In the genomic region with DNA sequence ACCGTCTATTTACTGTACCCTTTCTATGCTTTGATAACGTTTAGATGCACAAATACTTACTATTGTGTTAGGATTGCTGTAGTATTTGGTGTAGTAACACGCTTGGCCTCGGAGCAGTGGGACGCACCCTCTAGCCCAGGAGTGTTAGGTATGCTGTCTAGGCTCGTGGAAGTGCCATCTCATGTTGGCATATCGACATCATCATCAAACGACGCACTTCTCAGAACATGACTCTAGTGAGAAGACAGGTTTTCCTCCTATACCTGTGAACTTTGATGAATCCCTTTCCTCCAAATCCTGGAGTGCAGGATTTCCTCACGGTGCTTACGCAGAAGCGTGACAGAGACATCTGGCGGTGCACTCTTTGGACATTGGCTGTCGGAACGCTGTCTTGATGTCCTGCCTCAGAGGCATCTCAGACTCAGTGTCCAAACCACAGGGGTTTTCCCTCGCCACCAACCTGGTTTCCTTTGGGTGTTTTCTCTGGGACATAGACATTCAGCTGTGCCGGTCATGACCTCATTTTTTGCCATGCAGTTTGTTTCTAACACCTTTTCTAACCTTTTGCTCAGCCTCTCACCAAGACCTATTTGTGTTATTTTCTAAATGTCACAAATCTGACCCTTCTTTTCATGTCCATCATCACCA, we compare ENCODE assay signal across 16 cellular contexts. TPM values are rescaled to one million over a fixed set of nuclear protein-coding genes. Genes with fewer than 3 reads are reported as not detected.
DNase-seq lines count a peak whose midpoint lies in the region; ATAC-seq, FAIRE-seq and TF ChIP-seq lines count a peak whose summit lies in the region.
"Had no signal": no experiment of that assay in that cellular context is flagged by ENCODE, and none has a peak within 500 bp of the region (broad histone marks: within the 10 kb centered on the region; RNA-seq: fewer than 3 reads in every experiment).

No MANE protein-coding gene starts in this region.

- no peak overlapping the region for H3K4me3 ChIP-seq in K562
- H3K4me3 ChIP-seq: PC-9 had no signal

- H3K27ac ChIP-seq in K562 (ENCODE audit: extremely low read depth, low read depth, low read length): no peak overlapping the region
- H3K27ac ChIP-seq: PC-9 had no signal

- 0 out of 2 replicates have a peak, but pooled peaks have one; percentile 7 for TF ChIP-seq POLR2A in K562 (conservative IDR thresholded peaks at IDR 0.05)

- H3K4me3 Mint-ChIP-seq in activated naive CD4-positive, alpha-beta T cell treated with anti-CD3 and anti-CD28 coated beads for 36 hours: no peak overlapping the region
- H3K4me3 Mint-ChIP-seq in activated CD4-positive, alpha-beta memory T cell treated with anti-CD3 and anti-CD28 coated beads for 36 hours: no peak overlapping the region
- H3K4me3 Mint-ChIP-seq in neural crest cell (peak overlapping the region; percentile 81), mesothelial cell of epicardium (no peak overlapping the region)

- H3K4me1 Mint-ChIP-seq in activated naive CD4-positive, alpha-beta T cell treated with anti-CD3 and anti-CD28 coated beads for 36 hours (ENCODE audit: low read depth): peaks cover 40% of the 10 kb centered on the region
- peaks cover 35% of the 10 kb centered on the region for H3K4me1 Mint-ChIP-seq in activated CD4-positive, alpha-beta memory T cell treated with anti-CD3 and anti-CD28 coated beads for 36 hours (ENCODE audit: low read depth)
- H3K4me1 Mint-ChIP-seq in neural crest cell: peaks cover 8% of the 10 kb centered on the region
- H3K4me1 Mint-ChIP-seq in mesothelial cell of epicardium: peaks cover 7% of the 10 kb centered on the region

- H3K79me2 ChIP-seq in K562 (ENCODE audit: control insufficient read depth, insufficient read depth, low read length): peaks cover 77% of the 10 kb centered on the region

- TF ChIP-seq CTCF in K562 (IDR thresholded peaks at IDR 0.05 in 2 of 3, conservative IDR thresholded peaks at IDR 0.05 in 1 of 3; ENCODE audit: insufficient read depth in 2 of 3, low read depth in 1 of 3, low read length in 3 of 3) (no peak), neural crest cell (conservative IDR thresholded peaks at IDR 0.05) (no peak), mesothelial cell of epicardium (IDR thresholded peaks at IDR 0.05; ENCODE audit: unreplicated experiment) (no peak)

- in situ Hi-C loops in K562 (cut with MboI): no loop called here

- DNase-seq in activated naive CD4-positive, alpha-beta T cell treated with anti-CD3 and anti-CD28 coated beads for 36 hours: no peak
- DNase-seq in activated naive CD4-positive, alpha-beta T cell (lab: John Stamatoyannopoulos, UW): no peak
- DNase-seq in activated CD4-positive, alpha-beta memory T cell treated with anti-CD3 and anti-CD28 coated beads for 36 hours: peak; percentile 18
- DNase-seq in K562 (ENCODE audit: extremely low read depth in 1 of 4, low spot score in 3 of 4) (peak in 1 of 4 experiments; percentile 5), neural crest cell (ENCODE audit: low read depth, low spot score) (no peak), mesothelial cell of epicardium (ENCODE audit: low spot score in 2 of 2, unreplicated experiment in 2 of 2) (no peak), putamen (ENCODE audit: low spot score) (no peak)
- DNase-seq: ACHN; CD4-positive, CD25-positive, alpha-beta regulatory T cell; H7; Kasumi-1; NCI-H1105 treated with DMSO at 0.1 percent for 48 hours; NCI-H187 treated with DMSO at 0.1 percent for 48 hours; NCI-H446; PC-9 had no signal

- no peaks in the 10 kb centered on the region for H3K9me1 ChIP-seq in K562 (ENCODE audit: control insufficient read depth, insufficient read depth, low read length)

- peaks cover 34% of the 10 kb centered on the region for H4K20me1 ChIP-seq in K562 (replicated peaks; ENCODE audit: control insufficient read depth, insufficient read depth, low read length)

- no peaks in the 10 kb centered on the region for H3K27me3 Mint-ChIP-seq in activated naive CD4-positive, alpha-beta T cell treated with anti-CD3 and anti-CD28 coated beads for 36 hours (ENCODE audit: low read depth)
- no peaks in the 10 kb centered on the region for H3K27me3 Mint-ChIP-seq in activated CD4-positive, alpha-beta memory T cell treated with anti-CD3 and anti-CD28 coated beads for 36 hours
- no peaks in the 10 kb centered on the region for H3K27me3 Mint-ChIP-seq in neural crest cell (ENCODE audit: low read depth)
- H3K27me3 Mint-ChIP-seq in mesothelial cell of epicardium (ENCODE audit: low read depth): no peaks in the 10 kb centered on the region
- H3K27me3 Mint-ChIP-seq: CD4-positive, CD25-positive, alpha-beta regulatory T cell had no signal

- H3K27ac Mint-ChIP-seq in activated naive CD4-positive, alpha-beta T cell treated with anti-CD3 and anti-CD28 coated beads for 36 hours: peak overlapping the region; percentile 33
- peak overlapping the region; percentile 25 for H3K27ac Mint-ChIP-seq in activated CD4-positive, alpha-beta memory T cell treated with anti-CD3 and anti-CD28 coated beads for 36 hours
- H3K27ac Mint-ChIP-seq in neural crest cell (ENCODE audit: unreplicated experiment): no peak overlapping the region
- no peak overlapping the region for H3K27ac Mint-ChIP-seq in mesothelial cell of epicardium

- no peak for TF ChIP-seq RAD21 in K562 (CRISPR knock-in tag; conservative IDR thresholded peaks at IDR 0.05 in 1 of 2, IDR thresholded peaks at IDR 0.05 in 1 of 2)

- intact Hi-C loops in activated naive CD4-positive, alpha-beta T cell treated with anti-CD3 and anti-CD28 coated beads for 36 hours (cut with micrococcal nuclease): no loop called here
- intact Hi-C loops in activated CD4-positive, alpha-beta memory T cell treated with anti-CD3 and anti-CD28 coated beads for 36 hours (cut with micrococcal nuclease): no loop called here
- intact Hi-C loops in K562 (cut with micrococcal nuclease): no loop called here

- BruUV-seq in K562 (replicated peaks; lab: Mats Ljungman, UMichigan): no TSS peak

- H3K36me3 Mint-ChIP-seq in activated naive CD4-positive, alpha-beta T cell treated with anti-CD3 and anti-CD28 coated beads for 36 hours (ENCODE audit: low read depth): peaks cover 45% of the 10 kb centered on the region
- H3K36me3 Mint-ChIP-seq in activated CD4-positive, alpha-beta memory T cell treated with anti-CD3 and anti-CD28 coated beads for 36 hours: peaks cover 46% of the 10 kb centered on the region
- H3K36me3 Mint-ChIP-seq in neural crest cell (ENCODE audit: low read depth) (peaks cover 18% of the 10 kb centered on the region), mesothelial cell of epicardium (peaks cover 35% of the 10 kb centered on the region)

- ATAC-seq in K562 (no peak), GM19035 (IDR thresholded peaks at IDR 0.05; ENCODE audit: unreplicated experiment) (no peak)

- no peaks in the 10 kb centered on the region for H3K9me3 Mint-ChIP-seq in activated naive CD4-positive, alpha-beta T cell treated with anti-CD3 and anti-CD28 coated beads for 36 hours
- no peaks in the 10 kb centered on the region for H3K9me3 Mint-ChIP-seq in activated CD4-positive, alpha-beta memory T cell treated with anti-CD3 and anti-CD28 coated beads for 36 hours
- no peaks in the 10 kb centered on the region for H3K9me3 Mint-ChIP-seq in neural crest cell
- H3K9me3 Mint-ChIP-seq in mesothelial cell of epicardium: no peaks in the 10 kb centered on the region
- H3K9me3 Mint-ChIP-seq: CD4-positive, CD25-positive, alpha-beta regulatory T cell had no signal

- WGBS in K562 (ENCODE audit: insufficient coverage, low coverage, missing lambda C conversion rate): 96% methylated on average over 17 of the region's 17 CpGs

- POLR2A ChIA-PET in activated CD4-positive, alpha-beta memory T cell treated with anti-CD3 and anti-CD28 coated beads for 36 hours (lab: Charles Lee): no interaction called here
- POLR2A ChIA-PET in K562 (lab: Yijun Ruan, JAX): no interaction called here

- CTCF ChIA-PET in activated naive CD4-positive, alpha-beta T cell treated with anti-CD3 and anti-CD28 coated beads for 36 hours (lab: Charles Lee): no interaction called here
- CTCF ChIA-PET in activated CD4-positive, alpha-beta memory T cell treated with anti-CD3 and anti-CD28 coated beads for 36 hours (lab: Charles Lee): interaction anchor here (1.6 kb wide), 1 partner anchor 23 kb away, joined by 4 read pairs; a partner anchor contains a TSS
- CTCF ChIA-PET in K562 (lab: Yijun Ruan, JAX; ENCODE audit: low intra/inter-chr PET ratio): no interaction called here

- FAIRE-seq in K562 (lab: Jason Lieb, UNC): no peak

- H2AFZ ChIP-seq in K562 (ENCODE audit: low read depth, low read length): no peak overlapping the region
- H2AFZ ChIP-seq: PC-9 had no signal

- H3K9ac ChIP-seq in K562 (ENCODE audit: insufficient read depth in 1 of 2, low read depth in 2 of 2, low read length in 2 of 2): no peak overlapping the region

- H3K9me3 ChIP-seq in K562 (replicated peaks; ENCODE audit: control insufficient read depth, insufficient read depth, low read depth, low read length): no peaks in the 10 kb centered on the region

- no peak for TF ChIP-seq EP300 in K562 (IDR thresholded peaks at IDR 0.05; ENCODE audit: low read length)

- H3K36me3 ChIP-seq in K562 (ENCODE audit: control insufficient read depth, insufficient read depth, low read length): peaks cover 93% of the 10 kb centered on the region

- H3K27me3 ChIP-seq in K562 (ENCODE audit: control insufficient read depth in 2 of 2, insufficient read depth in 2 of 2, low read length in 2 of 2): no peaks in the 10 kb centered on the region

- peaks cover 8 to 17% of the 10 kb centered on the region in 2 experiments; a peak in 2 of 5 replicates for H3K4me1 ChIP-seq in K562 (replicated peaks in 1 of 2; ENCODE audit: control insufficient read depth in 2 of 2, insufficient read depth in 2 of 2, low read length in 2 of 2)

- no peak overlapping the region for H3K4me2 ChIP-seq in K562 (ENCODE audit: insufficient read depth, low read length)
- H3K4me2 ChIP-seq: PC-9 had no signal

RNA-seq across cellular contexts. Expression of a gene that starts 6.3 kb away (rescaled TPM):
- total RNA-seq in activated naive CD4-positive, alpha-beta T cell treated with anti-CD3 and anti-CD28 coated beads for 36 hours: 100 to 1,000 TPM; 163 to 166 TPM
- total RNA-seq in activated CD4-positive, alpha-beta memory T cell treated with anti-CD3 and anti-CD28 coated beads for 36 hours: 100 to 1,000 TPM; 180 to 190 TPM
- total RNA-seq in K562 (2011; cell fraction: chromatin; rRNA removed; ENCODE audit: low replicate concordance): 309 and 784 TPM in 2 replicates
- 479 and 527 TPM in 2 replicates for total RNA-seq in K562 (2011; cell fraction: nucleolus; rRNA removed)
- 307 and 384 TPM in 2 replicates for total RNA-seq in K562 (2011; cell fraction: nucleoplasm; rRNA removed)
- total RNA-seq in K562 (2014; rRNA removed) (496 and 541 TPM in 2 replicates), K562 (2014; rRNA removed; fragmentation: Illumina TruSeq; extraction: Trizol) (82.0 and 82.4 TPM in 2 replicates), K562 (2015; rRNA removed; fragmentation: Illumina TruSeq; extraction: Trizol) (122 and 128 TPM in 2 replicates), K562 (2021) (201 and 234 TPM in 2 replicates), neural crest cell (291 and 303 TPM in 2 replicates), mesothelial cell of epicardium (393 to 413 TPM (median 403 TPM) in 3 replicates)
- polyA plus RNA-seq in K562 (2011; rRNA removed) (136 and 190 TPM in 2 replicates), K562 (2014; fragmentation: Illumina TruSeq; extraction: Trizol) (143 and 188 TPM in 2 replicates), K562 (2014; fragmentation: Nextera tagmentation; extraction: Ambion mirVana) (1 to 10 TPM; 2.8 to 3.2 TPM), K562 (2014; rRNA removed) (401 and 493 TPM in 2 replicates)
- 172 and 316 TPM in 2 replicates for polyA plus RNA-seq in K562 (2011; cell fraction: cytosol; rRNA removed)
- 716 and 1,314 TPM in 2 replicates for polyA plus RNA-seq in K562 (2011; cell fraction: nucleus; rRNA removed)
- polyA plus RNA-seq in K562 (2012): 250 and 336 TPM in 2 replicates
- 40.2 and 43.9 TPM in 2 replicates for polyA minus RNA-seq in K562 (2011; rRNA and poly(A)+ RNA removed)
- 86.0 and 90.3 TPM in 2 replicates for polyA minus RNA-seq in K562 (2011; cell fraction: cytosol; rRNA and poly(A)+ RNA removed)
- 98.1 and 126 TPM in 2 replicates for polyA minus RNA-seq in K562 (2011; cell fraction: nucleus; rRNA and poly(A)+ RNA removed)

RNA-seq across cellular contexts. Expression of a gene that starts 19.0 kb away (rescaled TPM):
- total RNA-seq in activated naive CD4-positive, alpha-beta T cell treated with anti-CD3 and anti-CD28 coated beads for 36 hours: not detected
- not detected for total RNA-seq in activated CD4-positive, alpha-beta memory T cell treated with anti-CD3 and anti-CD28 coated beads for 36 hours
- 0.12 TPM in 1 of 2 replicates, not detected in the other for total RNA-seq in K562 (2011; cell fraction: chromatin; rRNA removed; ENCODE audit: low replicate concordance)
- 0.13 and 0.17 TPM in 2 replicates for total RNA-seq in K562 (2011; cell fraction: nucleolus; rRNA removed)
- total RNA-seq in K562 (2011; cell fraction: nucleoplasm; rRNA removed): 0.15 TPM in 1 of 2 replicates, not detected in the other
- total RNA-seq in K562 (2014; rRNA removed) (0.04 and 0.05 TPM in 2 replicates), K562 (2014; rRNA removed; fragmentation: Illumina TruSeq; extraction: Trizol) (0.04 TPM in 1 of 2 replicates, not detected in the other), K562 (2015; rRNA removed; fragmentation: Illumina TruSeq; extraction: Trizol) (not detected in 2 replicates), K562 (2021) (not detected in 2 replicates), neural crest cell (not detected in 2 replicates), mesothelial cell of epicardium (0.07 TPM in 1 of 3 replicates, not detected in the others)
- polyA plus RNA-seq in K562 (2011; rRNA removed) (not detected in 2 replicates), K562 (2014; fragmentation: Illumina TruSeq; extraction: Trizol) (0.04 TPM in 1 of 2 replicates, not detected in the other), K562 (2014; fragmentation: Nextera tagmentation; extraction: Ambion mirVana) (not detected), K562 (2014; rRNA removed) (not detected in 2 replicates)
- 0.01 TPM in 1 of 2 replicates, not detected in the other for polyA plus RNA-seq in K562 (2011; cell fraction: cytosol; rRNA removed)
- not detected in 2 replicates for polyA plus RNA-seq in K562 (2011; cell fraction: nucleus; rRNA removed)
- polyA plus RNA-seq in K562 (2012): 0.01 and 0.04 TPM in 2 replicates
- polyA minus RNA-seq in K562 (2011; rRNA and poly(A)+ RNA removed): 0.06 and 0.07 TPM in 2 replicates
- not detected in 2 replicates for polyA minus RNA-seq in K562 (2011; cell fraction: cytosol; rRNA and poly(A)+ RNA removed)
- not detected in 2 replicates for polyA minus RNA-seq in K562 (2011; cell fraction: nucleus; rRNA and poly(A)+ RNA removed)
- total RNA-seq: CD4-positive, CD25-positive, alpha-beta regulatory T cell; H7; PC-9 had no signal
- polyA plus RNA-seq: CD4-positive, CD25-positive, alpha-beta regulatory T cell had no signal

RNA-seq across cellular contexts. Expression of a gene that starts 22.7 kb away (rescaled TPM):
- 1 to 10 TPM; 3.4 to 3.8 TPM for total RNA-seq in activated naive CD4-positive, alpha-beta T cell treated with anti-CD3 and anti-CD28 coated beads for 36 hours
- total RNA-seq in activated CD4-positive, alpha-beta memory T cell treated with anti-CD3 and anti-CD28 coated beads for 36 hours: 1 to 10 TPM; 5.1 to 5.6 TPM
- total RNA-seq in K562 (2011; cell fraction: chromatin; rRNA removed; ENCODE audit: low replicate concordance): 18.4 and 32.9 TPM in 2 replicates
- total RNA-seq in K562 (2011; cell fraction: nucleolus; rRNA removed): 24.3 and 26.6 TPM in 2 replicates
- total RNA-seq in K562 (2011; cell fraction: nucleoplasm; rRNA removed): 18.6 and 20.3 TPM in 2 replicates
- total RNA-seq in K562 (2014; rRNA removed): 11.0 and 12.4 TPM in 2 replicates
- total RNA-seq in K562 (2014; rRNA removed; fragmentation: Illumina TruSeq; extraction: Trizol): 1.1 and 1.6 TPM in 2 replicates
- 4.0 and 4.1 TPM in 2 replicates for total RNA-seq in K562 (2015; rRNA removed; fragmentation: Illumina TruSeq; extraction: Trizol)
- total RNA-seq in K562 (2021): 9.2 and 9.6 TPM in 2 replicates
- polyA plus RNA-seq in K562 (2011; rRNA removed): 5.9 and 10.3 TPM in 2 replicates
- 8.5 and 10.8 TPM in 2 replicates for polyA plus RNA-seq in K562 (2011; cell fraction: cytosol; rRNA removed)
- 36.2 and 41.7 TPM in 2 replicates for polyA plus RNA-seq in K562 (2011; cell fraction: nucleus; rRNA removed)
- polyA plus RNA-seq in K562 (2012): 9.0 and 9.4 TPM in 2 replicates
- polyA plus RNA-seq in K562 (2014; fragmentation: Illumina TruSeq; extraction: Trizol): 3.1 and 5.1 TPM in 2 replicates
- polyA plus RNA-seq in K562 (2014; fragmentation: Nextera tagmentation; extraction: Ambion mirVana): 1 to 10 TPM in 1 of 2 experiments, under 1 TPM in 1; 0.89 to 1.4 TPM
- polyA plus RNA-seq in K562 (2014; rRNA removed): 15.7 and 18.3 TPM in 2 replicates
- polyA minus RNA-seq in K562 (2011; rRNA and poly(A)+ RNA removed): 3.4 and 4.1 TPM in 2 replicates
- 1.5 and 4.3 TPM in 2 replicates for polyA minus RNA-seq in K562 (2011; cell fraction: cytosol; rRNA and poly(A)+ RNA removed)
- 8.2 and 8.7 TPM in 2 replicates for polyA minus RNA-seq in K562 (2011; cell fraction: nucleus; rRNA and poly(A)+ RNA removed)
- total RNA-seq in neural crest cell: 5.4 and 7.5 TPM in 2 replicates
- 9.6 to 12.8 TPM (median 9.8 TPM) in 3 replicates for total RNA-seq in mesothelial cell of epicardium

RNA-seq across cellular contexts. Expression of a gene that starts 26.9 kb away (rescaled TPM):
- total RNA-seq in activated naive CD4-positive, alpha-beta T cell treated with anti-CD3 and anti-CD28 coated beads for 36 hours: not detected
- not detected for total RNA-seq in activated CD4-positive, alpha-beta memory T cell treated with anti-CD3 and anti-CD28 coated beads for 36 hours
- total RNA-seq in K562 (2011; cell fraction: chromatin; rRNA removed; ENCODE audit: low replicate concordance): not detected in 2 replicates
- not detected in 2 replicates for total RNA-seq in K562 (2011; cell fraction: nucleolus; rRNA removed)
- not detected in 2 replicates for total RNA-seq in K562 (2011; cell fraction: nucleoplasm; rRNA removed)
- not detected in 2 replicates for total RNA-seq in K562 (2014; rRNA removed)
- not detected in 2 replicates for total RNA-seq in K562 (2014; rRNA removed; fragmentation: Illumina TruSeq; extraction: Trizol)
- total RNA-seq in K562 (2015; rRNA removed; fragmentation: Illumina TruSeq; extraction: Trizol): not detected in 2 replicates
- total RNA-seq in K562 (2021): not detected in 2 replicates
- polyA plus RNA-seq in K562 (2011; rRNA removed): not detected in 2 replicates
- polyA plus RNA-seq in K562 (2011; cell fraction: cytosol; rRNA removed): not detected in 2 replicates
- polyA plus RNA-seq in K562 (2011; cell fraction: nucleus; rRNA removed): not detected in 2 replicates
- polyA plus RNA-seq in K562 (2012): 0.18 TPM in 1 of 2 replicates, not detected in the other
- not detected in 2 replicates for polyA plus RNA-seq in K562 (2014; fragmentation: Illumina TruSeq; extraction: Trizol)
- not detected for polyA plus RNA-seq in K562 (2014; fragmentation: Nextera tagmentation; extraction: Ambion mirVana)
- not detected in 2 replicates for polyA plus RNA-seq in K562 (2014; rRNA removed)
- polyA minus RNA-seq in K562 (2011; rRNA and poly(A)+ RNA removed): not detected in 2 replicates
- polyA minus RNA-seq in K562 (2011; cell fraction: cytosol; rRNA and poly(A)+ RNA removed): not detected in 2 replicates
- polyA minus RNA-seq in K562 (2011; cell fraction: nucleus; rRNA and poly(A)+ RNA removed): not detected in 2 replicates
- not detected in 2 replicates for total RNA-seq in neural crest cell
- total RNA-seq in mesothelial cell of epicardium: 48.5 to 50.8 TPM (median 49.6 TPM) in 3 replicates
- total RNA-seq: CD4-positive, CD25-positive, alpha-beta regulatory T cell had no signal
- polyA plus RNA-seq: CD4-positive, CD25-positive, alpha-beta regulatory T cell had no signal

RNA-seq across cellular contexts. Expression of a gene that starts 27.4 kb away (rescaled TPM):
- total RNA-seq in activated naive CD4-positive, alpha-beta T cell treated with anti-CD3 and anti-CD28 coated beads for 36 hours: 1 to 10 TPM; 1.5 to 1.9 TPM
- total RNA-seq in activated CD4-positive, alpha-beta memory T cell treated with anti-CD3 and anti-CD28 coated beads for 36 hours: 1 to 10 TPM; 1.4 TPM
- 1.3 and 4.9 TPM in 2 replicates for total RNA-seq in K562 (2011; cell fraction: chromatin; rRNA removed; ENCODE audit: low replicate concordance)
- 7.0 and 7.4 TPM in 2 replicates for total RNA-seq in K562 (2011; cell fraction: nucleolus; rRNA removed)
- 3.8 and 4.5 TPM in 2 replicates for total RNA-seq in K562 (2011; cell fraction: nucleoplasm; rRNA removed)
- 4.7 and 7.4 TPM in 2 replicates for total RNA-seq in K562 (2014; rRNA removed)
- 0.55 and 0.64 TPM in 2 replicates for total RNA-seq in K562 (2014; rRNA removed; fragmentation: Illumina TruSeq; extraction: Trizol)
- 1.4 and 2.1 TPM in 2 replicates for total RNA-seq in K562 (2015; rRNA removed; fragmentation: Illumina TruSeq; extraction: Trizol)
- total RNA-seq in K562 (2021): 1.6 and 3.2 TPM in 2 replicates
- polyA plus RNA-seq in K562 (2011; rRNA removed): 1.5 and 1.9 TPM in 2 replicates
- 4.1 and 8.0 TPM in 2 replicates for polyA plus RNA-seq in K562 (2011; cell fraction: cytosol; rRNA removed)
- 4.8 and 7.5 TPM in 2 replicates for polyA plus RNA-seq in K562 (2011; cell fraction: nucleus; rRNA removed)
- polyA plus RNA-seq in K562 (2012): 1.8 and 3.7 TPM in 2 replicates
- 1.1 TPM in 2 replicates for polyA plus RNA-seq in K562 (2014; fragmentation: Illumina TruSeq; extraction: Trizol)
- under 1 TPM; 0.08 to 0.32 TPM for polyA plus RNA-seq in K562 (2014; fragmentation: Nextera tagmentation; extraction: Ambion mirVana)
- 5.4 and 5.7 TPM in 2 replicates for polyA plus RNA-seq in K562 (2014; rRNA removed)
- polyA minus RNA-seq in K562 (2011; rRNA and poly(A)+ RNA removed): 0.69 and 0.74 TPM in 2 replicates
- 1.6 and 3.3 TPM in 2 replicates for polyA minus RNA-seq in K562 (2011; cell fraction: cytosol; rRNA and poly(A)+ RNA removed)
- 4.0 and 4.2 TPM in 2 replicates for polyA minus RNA-seq in K562 (2011; cell fraction: nucleus; rRNA and poly(A)+ RNA removed)
- total RNA-seq in neural crest cell: 1.0 and 1.3 TPM in 2 replicates
- 0.94 to 1.6 TPM (median 0.97 TPM) in 3 replicates for total RNA-seq in mesothelial cell of epicardium

Comparison
In these comparisons a context has a peak if more than half of its experiments do, and no peak if none do; other contexts are left out.
1. H3K27ac Mint-ChIP-seq: peak in activated naive CD4-positive, alpha-beta T cell treated with anti-CD3 and anti-CD28 coated beads for 36 hours (single experiment) and activated CD4-positive, alpha-beta memory T cell treated with anti-CD3 and anti-CD28 coated beads for 36 hours (single experiment); none in neural crest cell (single experiment) and mesothelial cell of epicardium (single experiment).